23 cellular contexts compared by ENCODE assay signal in genomic region chr10:63505562-63505961, GRCh38. TPM values are rescaled to one million over a fixed set of nuclear protein-coding genes. Genes with fewer than 3 reads are reported as not detected.
DNase-seq lines count a peak whose midpoint lies in the region; ATAC-seq, FAIRE-seq and TF ChIP-seq lines count a peak whose summit lies in the region.
"Had no signal": no experiment of that assay in that cellular context is flagged by ENCODE, and none has a peak within 500 bp of the region (broad histone marks: within the 10 kb centered on the region; RNA-seq: fewer than 3 reads in every experiment).

No MANE protein-coding gene starts in this region.

- H3K4me1 ChIP-seq in HepG2 (ENCODE audit: insufficient read depth, low read length) = peaks cover 38% of the 10 kb centered on the region
- peaks cover 0 to 10% (median 0%) of the 10 kb centered on the region in 4 donors for H3K4me1 ChIP-seq in right lobe of liver
- H3K4me1 ChIP-seq: BE2C had no signal

- peaks cover 15% of the 10 kb centered on the region for H4K20me1 ChIP-seq in HepG2 (ENCODE audit: insufficient read depth, low read length)

- intact Hi-C loops in HepG2 (cut with micrococcal nuclease; ENCODE audit: unreplicated experiment) (no loop called here), right lobe of liver (cut with DNase I) (no loop called here), posterior vena cava (cut with DNase I) (no loop called here)

- no peak overlapping the region for H3K4me3 Mint-ChIP-seq in activated T-helper 17 cell treated with anti-CD3 and anti-CD28 coated beads, Interleukin-2, amount 50 U/mL, for 72 hours
- H3K4me3 Mint-ChIP-seq in nephron progenitor cell = no peak overlapping the region

- FAIRE-seq in HepG2 (lab: Jason Lieb, UNC) = peak; percentile 4
- FAIRE-seq: GM12892 had no signal

- CTCF ChIA-PET in HepG2 (lab: Yijun Ruan, JAX; ENCODE audit: low intra/inter-chr PET ratio, low total read pairs) = no interaction called here

- POLR2A ChIA-PET in HepG2 (lab: Yijun Ruan, JAX) = interaction anchor here (0.7 kb wide), 1 partner anchor 237 kb away, joined by 3 read pairs; no protein-coding TSS in a partner anchor

- H3K36me3 ChIP-seq in HepG2 (replicated peaks in 1 of 2; ENCODE audit: control insufficient read depth in 1 of 2, insufficient read depth in 2 of 2, low read length in 2 of 2) (no peaks in the 10 kb centered on the region), right lobe of liver (no peaks in the 10 kb centered on the region)
- H3K36me3 ChIP-seq: BE2C had no signal

- H3K27ac ChIP-seq in HepG2 (ENCODE audit: extremely low read length, insufficient read depth, low read length) (peak overlapping the region; percentile 57), right lobe of liver (no peak overlapping the region)
- H3K27ac ChIP-seq: SK-N-MC had no signal

- H3K79me2 ChIP-seq in HepG2 (ENCODE audit: insufficient read depth, low read length) = peaks cover 84% of the 10 kb centered on the region

- H3K9ac ChIP-seq in HepG2 (ENCODE audit: insufficient read depth, low read depth, low read length) = no peak overlapping the region

- H3K27me3 ChIP-seq in HepG2 (ENCODE audit: control insufficient read depth in 1 of 2, insufficient read depth in 2 of 2, low read length in 2 of 2) (no peaks in the 10 kb centered on the region), right lobe of liver (no peaks in the 10 kb centered on the region)
- H3K27me3 ChIP-seq: BE2C, MG63 had no signal

- H3K9me3 Mint-ChIP-seq in activated T-helper 17 cell treated with anti-CD3 and anti-CD28 coated beads, Interleukin-2, amount 50 U/mL, for 72 hours = no peaks in the 10 kb centered on the region
- peaks cover 28% of the 10 kb centered on the region for H3K9me3 Mint-ChIP-seq in nephron progenitor cell

- in situ Hi-C loops in HepG2 (cut with HindIII; ENCODE audit: extremely low pct_ligation_motif_present, low pct_unique_long_range_greater_than_20kb) = no loop called here

- TF ChIP-seq POLR2A in HepG2 (IDR thresholded peaks at IDR 0.05; ENCODE audit: insufficient read depth in 1 of 2, low read depth in 2 of 2, low read length in 2 of 2) = no peak
- TF ChIP-seq POLR2A in right lobe of liver (IDR thresholded peaks at IDR 0.05) = no peak

- no peaks in the 10 kb centered on the region for H3K9me3 ChIP-seq in HepG2 (ENCODE audit: low read length)
- H3K9me3 ChIP-seq in right lobe of liver = no peaks in the 10 kb centered on the region
- H3K9me3 ChIP-seq: BE2C, MG63 had no signal

- H3K27ac Mint-ChIP-seq in activated T-helper 17 cell treated with anti-CD3 and anti-CD28 coated beads, Interleukin-2, amount 50 U/mL, for 72 hours = peak overlapping the region; percentile 53
- H3K27ac Mint-ChIP-seq in nephron progenitor cell = peak overlapping the region; percentile 58

- H3K36me3 Mint-ChIP-seq in activated T-helper 17 cell treated with anti-CD3 and anti-CD28 coated beads, Interleukin-2, amount 50 U/mL, for 72 hours (ENCODE audit: low read depth) = no peaks in the 10 kb centered on the region
- H3K36me3 Mint-ChIP-seq in nephron progenitor cell (ENCODE audit: low read depth) = peaks cover 56% of the 10 kb centered on the region

- TF ChIP-seq EP300 in HepG2 (IDR thresholded peaks at IDR 0.05; ENCODE audit: low read depth in 2 of 2, low read length in 2 of 2) (peak in 1 of 2 experiments; percentile 34; a peak in 1 of 4 replicates), HepG2 (CRISPR knock-in tag; IDR thresholded peaks at IDR 0.05; ENCODE audit: borderline replicate concordance) (no peak)

- H2AFZ ChIP-seq in HepG2 (ENCODE audit: low read length) = no peak overlapping the region

- TF ChIP-seq CTCF in HepG2 (CRISPR knock-in tag; IDR thresholded peaks at IDR 0.05) (no peak), right lobe of liver (IDR thresholded peaks at IDR 0.05) (no peak), nephron progenitor cell (IDR thresholded peaks at IDR 0.05) (no peak)

- no peak for TF ChIP-seq RAD21 in HepG2 (CRISPR knock-in tag; IDR thresholded peaks at IDR 0.05)

- WGBS in HepG2 (ENCODE audit: low lambda C conversion rate) = 45% methylated on average over 2 of the region's 2 CpGs
- WGBS in right lobe of liver (ENCODE audit: insufficient coverage, low coverage, low lambda C conversion rate, missing lambda C conversion rate) = 60% methylated on average over 2 of the region's 2 CpGs

- peak overlapping the region; percentile 50 for H3K4me2 ChIP-seq in HepG2 (ENCODE audit: low read depth, low read length)

- ATAC-seq in HepG2 = peak; percentile 34; the same call in 2 of the 3 replicates
- no peak for ATAC-seq in right lobe of liver
- no peak for ATAC-seq in activated T-helper 17 cell treated with anti-CD3 and anti-CD28 coated beads, Interleukin-2, amount 50 U/mL, for 72 hours (replicated peaks)

- H3K4me1 Mint-ChIP-seq in activated T-helper 17 cell treated with anti-CD3 and anti-CD28 coated beads, Interleukin-2, amount 50 U/mL, for 72 hours = peaks cover 5% of the 10 kb centered on the region
- H3K4me1 Mint-ChIP-seq in nephron progenitor cell = peaks cover 35% of the 10 kb centered on the region

- no peaks in the 10 kb centered on the region for H3K27me3 Mint-ChIP-seq in activated T-helper 17 cell treated with anti-CD3 and anti-CD28 coated beads, Interleukin-2, amount 50 U/mL, for 72 hours
- H3K27me3 Mint-ChIP-seq in nephron progenitor cell (ENCODE audit: low read depth, poor library complexity) = peaks cover 4% of the 10 kb centered on the region

- no TSS peak for BruUV-seq in HepG2 (replicated peaks; lab: Mats Ljungman, UMichigan)

- DNase-seq in HepG2 (ENCODE audit: low spot score) (peak; percentile 35), right lobe of liver (no peak), nephron progenitor cell (no peak), NCI-H1105 treated with DMSO at 0.1 percent for 48 hours (lab: John Stamatoyannopoulos, UW) (no peak), posterior vena cava (ENCODE audit: low spot score) (no peak), NK-92 (lab: John Stamatoyannopoulos, UW; ENCODE audit: unreplicated experiment) (no peak)
- DNase-seq: BE2C, DMS 273 treated with DMSO at 0.1 percent for 48 hours, HCEC 1CT, Kasumi-1, MG63, NCI-H1048, NCI-H1436, NCI-H187 treated with DMSO at 0.1 percent for 48 hours, NCI-H2107, NCI-H446 treated with DMSO at 0.1 percent for 48 hours, NCI-H526 treated with DMSO at 0.1 percent for 48 hours, RPMI8226, SHP77 treated with DMSO at 0.1 percent for 48 hours, SW 1271 had no signal

- H3K4me3 ChIP-seq in HepG2 (replicated peaks in 1 of 3; ENCODE audit: insufficient read depth in 1 of 3, low read depth in 2 of 3, low read length in 3 of 3) (0 out of 6 replicates have a peak overlapping the region, but pooled peaks of 1 of the 3 experiments have one; percentile 10), right lobe of liver (no peak overlapping the region)
- H3K4me3 ChIP-seq: MG63, SK-N-MC had no signal

RNA-seq across cellular contexts. Expression of gene REEP3, which starts 15.6 kb away (rescaled TPM):
- total RNA-seq in HepG2 (2016; rRNA removed; fragmentation: Illumina TruSeq; extraction: Trizol) (29.1 and 31.4 TPM in 2 replicates), right lobe of liver (10 to 100 TPM; 21.1 to 38.8 (median 28.0) TPM), posterior vena cava (10 to 100 TPM; 57.0 to 67.2 TPM)
- total RNA-seq in HepG2 (2016; cell fraction: cytosol; rRNA removed; fragmentation: Illumina TruSeq; extraction: Trizol; ENCODE audit: low read depth) = 23.6 and 27.7 TPM in 2 replicates
- 27.1 and 27.9 TPM in 2 replicates for total RNA-seq in HepG2 (2016; cell fraction: insoluble cytoplasmic fraction; rRNA removed; fragmentation: Illumina TruSeq; extraction: Trizol)
- total RNA-seq in HepG2 (2016; cell fraction: membrane; rRNA removed; fragmentation: Illumina TruSeq; extraction: Trizol) = 34.9 and 39.7 TPM in 2 replicates
- total RNA-seq in HepG2 (2016; cell fraction: nucleus; rRNA removed; fragmentation: Illumina TruSeq; extraction: Trizol) = 13.9 and 19.8 TPM in 2 replicates
- 5.3 and 7.1 TPM in 2 replicates for polyA plus RNA-seq in HepG2 (2011; rRNA removed)
- 5.4 and 8.4 TPM in 2 replicates for polyA plus RNA-seq in HepG2 (2011; cell fraction: cytosol; rRNA removed)
- polyA plus RNA-seq in HepG2 (2011; cell fraction: nucleus; rRNA removed) = 2.7 and 4.4 TPM in 2 replicates
- polyA plus RNA-seq in HepG2 (2012) = 8.7 and 10.0 TPM in 2 replicates
- polyA plus RNA-seq in HepG2 (2016; cell fraction: cytosol; fragmentation: Illumina TruSeq; extraction: Trizol; ENCODE audit: low read depth) = 45.4 and 52.0 TPM in 2 replicates
- 20.1 and 20.9 TPM in 2 replicates for polyA plus RNA-seq in HepG2 (2016; cell fraction: insoluble cytoplasmic fraction; fragmentation: Illumina TruSeq; extraction: Trizol; ENCODE audit: low read depth)
- 31.9 and 38.5 TPM in 2 replicates for polyA plus RNA-seq in HepG2 (2016; cell fraction: membrane; fragmentation: Illumina TruSeq; extraction: Trizol; ENCODE audit: low read depth)
- 25.8 and 29.3 TPM in 2 replicates for polyA plus RNA-seq in HepG2 (2016; cell fraction: nucleus; fragmentation: Illumina TruSeq; extraction: Trizol; ENCODE audit: insufficient read depth, low read depth)
- 2.4 and 4.6 TPM in 2 replicates for polyA minus RNA-seq in HepG2 (2011; rRNA and poly(A)+ RNA removed; ENCODE audit: low replicate concordance)
- polyA minus RNA-seq in HepG2 (2011; cell fraction: cytosol; rRNA and poly(A)+ RNA removed) = 9.3 and 9.6 TPM in 2 replicates
- 6.3 and 7.8 TPM in 2 replicates for polyA minus RNA-seq in HepG2 (2011; cell fraction: nucleus; rRNA and poly(A)+ RNA removed)
- 10 to 100 TPM; 18.5 to 20.0 TPM for total RNA-seq in activated T-helper 17 cell treated with anti-CD3 and anti-CD28 coated beads, Interleukin-2, amount 50 U/mL, for 72 hours

RNA-seq across cellular contexts. Expression of gene JMJD1C, which starts 39.8 kb away (rescaled TPM):
- 42.7 and 51.4 TPM in 2 replicates for total RNA-seq in HepG2 (2016; rRNA removed; fragmentation: Illumina TruSeq; extraction: Trizol)
- 10.6 and 12.0 TPM in 2 replicates for total RNA-seq in HepG2 (2016; cell fraction: cytosol; rRNA removed; fragmentation: Illumina TruSeq; extraction: Trizol; ENCODE audit: low read depth)
- total RNA-seq in HepG2 (2016; cell fraction: insoluble cytoplasmic fraction; rRNA removed; fragmentation: Illumina TruSeq; extraction: Trizol) = 38.0 and 48.1 TPM in 2 replicates
- 16.5 and 17.1 TPM in 2 replicates for total RNA-seq in HepG2 (2016; cell fraction: membrane; rRNA removed; fragmentation: Illumina TruSeq; extraction: Trizol)
- 121 and 123 TPM in 2 replicates for total RNA-seq in HepG2 (2016; cell fraction: nucleus; rRNA removed; fragmentation: Illumina TruSeq; extraction: Trizol)
- 34.9 and 42.3 TPM in 2 replicates for polyA plus RNA-seq in HepG2 (2011; rRNA removed)
- polyA plus RNA-seq in HepG2 (2011; cell fraction: cytosol; rRNA removed) = 15.7 and 25.3 TPM in 2 replicates
- polyA plus RNA-seq in HepG2 (2011; cell fraction: nucleus; rRNA removed) = 46.2 and 51.3 TPM in 2 replicates
- polyA plus RNA-seq in HepG2 (2012) = 44.1 and 47.8 TPM in 2 replicates
- 0.93 and 1.1 TPM in 2 replicates for polyA plus RNA-seq in HepG2 (2016; cell fraction: cytosol; fragmentation: Illumina TruSeq; extraction: Trizol; ENCODE audit: low read depth)
- 22.2 and 27.2 TPM in 2 replicates for polyA plus RNA-seq in HepG2 (2016; cell fraction: insoluble cytoplasmic fraction; fragmentation: Illumina TruSeq; extraction: Trizol; ENCODE audit: low read depth)
- 2.7 and 3.3 TPM in 2 replicates for polyA plus RNA-seq in HepG2 (2016; cell fraction: membrane; fragmentation: Illumina TruSeq; extraction: Trizol; ENCODE audit: low read depth)
- 68.6 and 81.1 TPM in 2 replicates for polyA plus RNA-seq in HepG2 (2016; cell fraction: nucleus; fragmentation: Illumina TruSeq; extraction: Trizol; ENCODE audit: insufficient read depth, low read depth)
- 45.1 and 116 TPM in 2 replicates for polyA minus RNA-seq in HepG2 (2011; rRNA and poly(A)+ RNA removed; ENCODE audit: low replicate concordance)
- polyA minus RNA-seq in HepG2 (2011; cell fraction: cytosol; rRNA and poly(A)+ RNA removed) = 51.2 and 58.4 TPM in 2 replicates
- polyA minus RNA-seq in HepG2 (2011; cell fraction: nucleus; rRNA and poly(A)+ RNA removed) = 378 and 386 TPM in 2 replicates
- total RNA-seq in right lobe of liver = 10 to 100 TPM; 29.6 to 53.3 (median 38.2) TPM
- total RNA-seq in activated T-helper 17 cell treated with anti-CD3 and anti-CD28 coated beads, Interleukin-2, amount 50 U/mL, for 72 hours = 10 to 100 TPM; 68.7 to 74.5 TPM
- 10 to 100 TPM; 84.1 to 91.1 TPM for total RNA-seq in posterior vena cava
